Comparison of ENCODE assay signal across 8 cellular contexts in genomic region chr1:234970731-234971476, GRCh38.
A peak's percentile ranks its signal among the peaks of the same experiment; 100 is the strongest.
DNase-seq lines count a peak whose midpoint lies in the region; ATAC-seq and TF ChIP-seq lines count a peak whose summit lies in the region.

No MANE protein-coding gene starts in this region.

- peak overlapping the region; percentile 64 for H4K8ac ChIP-seq in trophoblast cell (ENCODE audit: low read depth, low read length)

- H3K79me2 ChIP-seq in trophoblast cell (ENCODE audit: control insufficient read depth, insufficient read depth, low read length, poor library complexity): peaks cover 4% of the 10 kb centered on the region

- peak overlapping the region; percentile 65 for H2BK5ac ChIP-seq in trophoblast cell (ENCODE audit: low read depth, low read length, poor library complexity)

- H2BK120ac ChIP-seq in trophoblast cell (ENCODE audit: insufficient read depth, low read length, poor library complexity): peak overlapping the region; percentile 82

- peak overlapping the region; percentile 26 for H3K4ac ChIP-seq in trophoblast cell (ENCODE audit: low read depth, low read length)

- H3K4me3 ChIP-seq in heart right ventricle (peak overlapping the region in 2 of 10 donors; percentile 44 to 46), trophoblast cell (ENCODE audit: low read depth, low read length) (no peak overlapping the region)

- no peak overlapping the region for H4K12ac ChIP-seq in trophoblast cell (ENCODE audit: low read depth, low read length)

- no peak overlapping the region for H3K9ac ChIP-seq in trophoblast cell (ENCODE audit: low read length)

- H3K27me3 ChIP-seq in heart right ventricle (no peaks in the 10 kb centered on the region), trophoblast cell (ENCODE audit: insufficient read depth, low read length) (no peaks in the 10 kb centered on the region)

- ATAC-seq in heart right ventricle: peak; percentile 64 to 83 (median 76)
- no peak for ATAC-seq in HG03025 (IDR thresholded peaks at IDR 0.05; ENCODE audit: low FRiP score, unreplicated experiment)

- WGBS in adipose tissue, 3 donors: 26 to 44% (median 32%) methylated on average over 12 of the region's 12 CpGs
- WGBS in heart right ventricle, 2 donors: 43 to 50% methylated on average over 12 of the region's 12 CpGs
- WGBS in trophoblast cell (ENCODE audit: extremely low coverage, insufficient coverage, insufficient read length): no CpG with 5 or more reads among the region's 12 CpGs

- TF ChIP-seq CTCF in heart right ventricle (IDR thresholded peaks at IDR 0.05): no peak

- H3K4me1 ChIP-seq in heart right ventricle (peaks cover 16 to 62% (median 36%) of the 10 kb centered on the region in 9 donors), trophoblast cell (ENCODE audit: control insufficient read depth in 1 of 2, insufficient read depth in 2 of 2, low read length in 2 of 2) (peaks cover 27 to 46% of the 10 kb centered on the region in 2 experiments)

- H3K9me3 ChIP-seq in heart right ventricle: no peaks in the 10 kb centered on the region
- no peaks in the 10 kb centered on the region for H3K9me3 ChIP-seq in trophoblast cell (ENCODE audit: insufficient read depth, low read depth, low read length)

- DNase-seq in activated T-cell treated with anti-CD3 and anti-CD28 coated beads, Interleukin-2, amount 50 U/mL, for 1 hour: peak; percentile 32
- DNase-seq in activated T-cell treated with anti-CD3 and anti-CD28 coated beads for 4 hours (no peak), NCI-H1436 (lab: John Stamatoyannopoulos, UW) (peak; percentile 39), heart right ventricle (peak; percentile 67 to 75), trophoblast cell (peak; percentile 80 to 90), SKM-1 (lab: John Stamatoyannopoulos, UW; ENCODE audit: unreplicated experiment) (no peak)

- peak overlapping the region; percentile 75 for H2BK12ac ChIP-seq in trophoblast cell (ENCODE audit: low read length)

- peaks cover 43% of the 10 kb centered on the region for H3K79me1 ChIP-seq in trophoblast cell (ENCODE audit: low read length)

- H4K91ac ChIP-seq in trophoblast cell (ENCODE audit: low read depth, low read length): peak overlapping the region; percentile 84

- no peak overlapping the region for H3K23ac ChIP-seq in trophoblast cell (ENCODE audit: low read length)

- peak overlapping the region; percentile 21 for H3K14ac ChIP-seq in trophoblast cell (ENCODE audit: low read length)

- H3K36me3 ChIP-seq in heart right ventricle (no peaks in the 10 kb centered on the region), trophoblast cell (ENCODE audit: control insufficient read depth in 1 of 2, insufficient read depth in 2 of 2, low read length in 2 of 2) (no peaks in the 10 kb centered on the region)

- intact Hi-C loops in heart right ventricle (cut with DNase I): loop anchor here in 2 of 10 donors (5.0 to 10.0 kb wide), 3 partner anchors 246 to 476 kb away; partner anchors contain the start of gene IRF2BP2 (in 1 of the 2)

- H2AK5ac ChIP-seq in trophoblast cell (ENCODE audit: low read length): no peak overlapping the region

- H2AFZ ChIP-seq in trophoblast cell (ENCODE audit: insufficient read depth, low read length, poor library complexity): no peak overlapping the region

- peak overlapping the region; percentile 75 for H3K18ac ChIP-seq in trophoblast cell (ENCODE audit: low read length)

- peak overlapping the region; percentile 41 for H3K27ac ChIP-seq in adipose tissue (ENCODE audit: low read depth, low read length)
- peak overlapping the region; percentile 71 to 90 (median 80) for H3K27ac ChIP-seq in heart right ventricle
- peak overlapping the region; percentile 83 for H3K27ac ChIP-seq in trophoblast cell (ENCODE audit: low read depth, low read length)

- peak overlapping the region; percentile 24 for H3K4me2 ChIP-seq in trophoblast cell (ENCODE audit: low read length)

Comparison
In these comparisons a context has a peak if more than half of its experiments do, and no peak if none do; other contexts are left out.
1. DNase-seq: peak in activated T-cell treated with anti-CD3 and anti-CD28 coated beads, Interleukin-2, amount 50 U/mL, for 1 hour (single experiment), NCI-H1436 (single experiment), heart right ventricle (2 of 2) and trophoblast cell (2 of 2); none in activated T-cell treated with anti-CD3 and anti-CD28 coated beads for 4 hours (single experiment) and SKM-1 (single experiment).
2. Peak in every context shown above with its lines, with median percentiles within 50 percentile points of each other: H3K27ac ChIP-seq.